In genomic region chr4:36242629-36243354, GRCh38 we compare ENCODE assay signal across 1 cellular context.
A peak's percentile ranks its signal among the peaks of the same experiment; 100 is the strongest.
TF ChIP-seq lines count a peak whose summit lies in the region.

No MANE protein-coding gene starts in this region.

TF ChIP-seq in HEK293, 187 proteins besides CTCF, POLR2A, EP300 and RAD21 (continued from another document and continues in another):
- TF ChIP-seq ZBTB49 (tag by site-specific recombination; IDR thresholded peaks at IDR 0.05; ENCODE audit: low read depth) (no peak), ZNF830 (tag by site-specific recombination; IDR thresholded peaks at IDR 0.05; ENCODE audit: low read depth) (no peak), ZBTB6 (tag by site-specific recombination; IDR thresholded peaks at IDR 0.05) (no peak), ZFP3 (tag by site-specific recombination; IDR thresholded peaks at IDR 0.05; ENCODE audit: low read depth) (no peak), ZNF76 (tag by site-specific recombination; IDR thresholded peaks at IDR 0.05; ENCODE audit: borderline replicate concordance, low read depth) (no peak), ZNF121 (tag by site-specific recombination; IDR thresholded peaks at IDR 0.05) (no peak), HOXC10 (CRISPR knock-in tag; IDR thresholded peaks at IDR 0.05) (no peak), KLF9 (tag by site-specific recombination; IDR thresholded peaks at IDR 0.05; ENCODE audit: low read depth) (no peak), WT1 (tag by site-specific recombination; IDR thresholded peaks at IDR 0.05) (0 out of 2 replicates have a peak, but pooled peaks have one; percentile 39), ZNF843 (tag by site-specific recombination; IDR thresholded peaks at IDR 0.05) (peak; percentile 92), ZNF184 (tag by site-specific recombination; IDR thresholded peaks at IDR 0.05) (no peak), ZEB2 (tag by site-specific recombination; IDR thresholded peaks at IDR 0.05) (no peak), ZFHX2 (tag by site-specific recombination; conservative IDR thresholded peaks at IDR 0.05) (no peak), ZNF580 (tag by site-specific recombination; IDR thresholded peaks at IDR 0.05) (peak; percentile 85), ZNF311 (tag by site-specific recombination; IDR thresholded peaks at IDR 0.05; ENCODE audit: borderline replicate concordance) (no peak), ZNF175 (tag by site-specific recombination; IDR thresholded peaks at IDR 0.05) (no peak), SCRT1 (tag by site-specific recombination; IDR thresholded peaks at IDR 0.05; ENCODE audit: borderline replicate concordance) (no peak), ZNF335 (tag by site-specific recombination; conservative IDR thresholded peaks at IDR 0.05) (no peak), INSM2 (tag by site-specific recombination; IDR thresholded peaks at IDR 0.05) (no peak), ZNF660 (tag by site-specific recombination; IDR thresholded peaks at IDR 0.05) (no peak), ZNF768 (tag by site-specific recombination; IDR thresholded peaks at IDR 0.05) (no peak), ZBTB10 (tag by site-specific recombination; IDR thresholded peaks at IDR 0.05) (no peak), ZNF350 (tag by site-specific recombination; IDR thresholded peaks at IDR 0.05) (no peak), ZNF518A (tag by site-specific recombination; conservative IDR thresholded peaks at IDR 0.05; ENCODE audit: low read depth) (no peak), KLF7 (tag by site-specific recombination; IDR thresholded peaks at IDR 0.05; ENCODE audit: borderline replicate concordance) (peak; percentile 51; the same call in 1 of the 2 replicates), ZIC2 (tag by site-specific recombination; IDR thresholded peaks at IDR 0.05) (no peak), ZNF354C (tag by site-specific recombination; IDR thresholded peaks at IDR 0.05; ENCODE audit: borderline replicate concordance, low read depth) (no peak), OVOL3 (tag by site-specific recombination; IDR thresholded peaks at IDR 0.05) (0 out of 2 replicates have a peak, but pooled peaks have one; percentile 23), ZNF10 (tag by site-specific recombination; IDR thresholded peaks at IDR 0.05) (peak; percentile 76), ZNF514 (tag by site-specific recombination; IDR thresholded peaks at IDR 0.05) (no peak), ZNF426 (tag by site-specific recombination; IDR thresholded peaks at IDR 0.05) (no peak), ZNF544 (tag by site-specific recombination; IDR thresholded peaks at IDR 0.05) (no peak), ZNF513 (tag by site-specific recombination; IDR thresholded peaks at IDR 0.05) (no peak), PRDM2 (tag by site-specific recombination; IDR thresholded peaks at IDR 0.05; ENCODE audit: borderline replicate concordance) (no peak), ZBTB48 (tag by site-specific recombination; IDR thresholded peaks at IDR 0.05) (no peak), ZBTB21 (tag by site-specific recombination; IDR thresholded peaks at IDR 0.05) (no peak), ZNF416 (tag by site-specific recombination; IDR thresholded peaks at IDR 0.05) (no peak)
